In the genomic region with DNA sequence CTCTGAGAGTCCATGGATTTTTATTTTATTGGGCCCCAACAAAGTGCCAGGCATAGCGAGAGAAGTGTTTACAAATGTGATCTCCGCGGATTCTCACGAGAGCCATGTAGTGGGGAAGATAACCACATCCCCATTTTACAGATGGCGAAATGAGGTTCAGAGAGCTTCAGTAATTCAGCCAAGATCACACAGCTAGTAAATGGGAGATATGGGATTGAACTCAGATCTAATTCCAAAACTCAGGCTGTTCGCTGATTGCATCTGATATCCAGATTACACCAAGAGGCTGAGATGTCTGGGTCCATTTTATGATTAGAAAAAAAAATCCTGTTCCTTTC, we compare ENCODE assay signal across 8 cellular contexts. TPM values are rescaled to one million over a fixed set of nuclear protein-coding genes. Genes with fewer than 3 reads are reported as not detected.
A peak's percentile ranks its signal among the peaks of the same experiment; 100 is the strongest.
DNase-seq lines count a peak whose midpoint lies in the region; ATAC-seq and TF ChIP-seq lines count a peak whose summit lies in the region.

No MANE protein-coding gene starts in this region.

- peak overlapping the region; percentile 66 for H3K9ac ChIP-seq in BLaER1
- H3K9ac ChIP-seq in HUES64 (ENCODE audit: low read depth, low read length), result peak overlapping the region; percentile 67; the same call in 1 of the 2 replicates

- H3K4me3 ChIP-seq in BLaER1, result peak overlapping the region; percentile 75
- H3K4me3 ChIP-seq in HUES64 (ENCODE audit: low read length), result peak overlapping the region; percentile 81
- H3K4me3 ChIP-seq in astrocyte of the spinal cord (ENCODE audit: low read depth, low read length), result peak overlapping the region; percentile 90

- peaks cover 30% of the 10 kb centered on the region for H3K4me1 Mint-ChIP-seq in memory B cell

- H3K27me3 ChIP-seq in BLaER1, result no peaks in the 10 kb centered on the region
- peaks cover 36% of the 10 kb centered on the region for H3K27me3 ChIP-seq in HUES64 (ENCODE audit: insufficient read depth, low read length)

- H3K4me3 Mint-ChIP-seq in memory B cell, result peak overlapping the region; percentile 94

- no peaks in the 10 kb centered on the region for H3K9me3 ChIP-seq in BLaER1
- H3K9me3 ChIP-seq in HUES64 (ENCODE audit: insufficient read depth, low read depth, low read length), result no peaks in the 10 kb centered on the region

- DNase-seq in astrocyte of the spinal cord (ENCODE audit: low read depth, low spot score), result no peak
- no peak for DNase-seq in memory B cell (ENCODE audit: low spot score in 2 of 2)
- DNase-seq in ecto neural progenitor cell (ENCODE audit: low spot score), result no peak
- DNase-seq in effector CD4-positive, alpha-beta T cell, result no peak

- H3K4me2 ChIP-seq in BLaER1, result peak overlapping the region; percentile 88

- in situ Hi-C loops in astrocyte of the spinal cord (cut with HindIII; ENCODE audit: low sequenced_read_pairs), result no loop called here

- no peaks in the 10 kb centered on the region for H4K20me1 ChIP-seq in BLaER1

- H3K27ac ChIP-seq in BLaER1, result 0 out of 2 replicates have a peak overlapping the region, but pooled peaks have one; percentile 33
- H3K27ac ChIP-seq in HUES64 (ENCODE audit: low read depth, low read length), result no peak overlapping the region

- H3K27me3 Mint-ChIP-seq in memory B cell, result no peaks in the 10 kb centered on the region

- no peak for TF ChIP-seq CTCF in astrocyte of the spinal cord (IDR thresholded peaks at IDR 0.05; ENCODE audit: low read depth, low read length)

- ATAC-seq in memory B cell (ENCODE audit: low read depth) (peak; percentile 18), HG03469 (IDR thresholded peaks at IDR 0.05; ENCODE audit: unreplicated experiment) (no peak), GM21390 (IDR thresholded peaks at IDR 0.05; ENCODE audit: unreplicated experiment) (no peak)

- no peaks in the 10 kb centered on the region for H3K36me3 ChIP-seq in BLaER1
- H3K36me3 ChIP-seq in HUES64 (ENCODE audit: insufficient read depth, low read length), result no peaks in the 10 kb centered on the region

- H3K9me3 Mint-ChIP-seq in memory B cell, result no peaks in the 10 kb centered on the region

- 24% methylated on average over 5 of the region's 6 CpGs for WGBS in HUES64

- peak overlapping the region; percentile 88 for H3K27ac Mint-ChIP-seq in memory B cell

- H3K4me1 ChIP-seq in BLaER1 (peaks cover 26% of the 10 kb centered on the region), HUES64 (ENCODE audit: insufficient read depth, low read length) (peaks cover 25% of the 10 kb centered on the region)

- no peaks in the 10 kb centered on the region for H3K36me3 Mint-ChIP-seq in memory B cell

RNA-seq across cellular contexts. Expression of gene FAS, which starts 1.3 kb away (rescaled TPM):
- polyA plus RNA-seq in HUES64 (2013, experiment 1 of 2), result 5.0 TPM
- 4.3 TPM for polyA plus RNA-seq in HUES64 (2013, experiment 2 of 2)

RNA-seq across cellular contexts. Expression of gene ACTA2, which starts 39.3 kb away (rescaled TPM):
- polyA plus RNA-seq in HUES64 (2013, experiment 1 of 2), result 16.2 TPM
- polyA plus RNA-seq in HUES64 (2013, experiment 2 of 2), result 23.8 TPM
